In the genomic region with DNA sequence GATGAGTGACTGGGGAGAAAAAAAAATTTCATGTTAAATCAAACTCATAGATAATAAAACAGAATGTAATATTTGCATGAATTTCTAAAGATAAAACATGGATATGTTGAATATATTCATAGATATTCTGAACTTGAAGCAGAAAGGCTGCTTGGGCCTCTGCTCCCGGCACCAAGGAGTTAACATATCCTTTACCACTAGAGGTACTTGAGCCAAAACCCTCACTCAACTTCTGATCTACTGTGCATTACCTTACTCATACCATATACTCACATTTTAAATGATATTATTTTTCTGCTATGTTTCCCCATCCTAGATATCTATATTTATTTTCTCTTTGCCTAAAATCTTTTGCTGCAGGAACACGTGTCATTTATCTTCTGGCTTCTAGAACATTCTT, we compare ENCODE assay signal across 22 cellular contexts.
"Had no signal": no experiment of that assay in that cellular context is flagged by ENCODE, and none has a peak within 500 bp of the region (broad histone marks: within the 10 kb centered on the region; RNA-seq: fewer than 3 reads in every experiment).

No MANE protein-coding gene starts in this region.

- H3K4me1 ChIP-seq: right atrium auricular region had no signal

- H3K9me3 ChIP-seq: esophagus muscularis mucosa, lower lobe of right lung, right atrium auricular region, testis had no signal

- H3K4me2 ChIP-seq: hepatocyte had no signal

- H3K4me3 ChIP-seq: esophagus muscularis mucosa, hepatocyte, lower lobe of right lung, right atrium auricular region, skin epidermis, testis had no signal

- H3K4me1 Mint-ChIP-seq: activated naive CD4-positive, alpha-beta T cell treated with anti-CD3 and anti-CD28 coated beads, Interleukin-2, amount 10 ng/mL, durations not matched to agents 7 days and 5 days; nephron progenitor cell; WTC11 had no signal

- H3K36me3 ChIP-seq: lower lobe of right lung, right atrium auricular region had no signal

- H3K27me3 Mint-ChIP-seq: activated CD4-positive, alpha-beta memory T cell treated with anti-CD3 and anti-CD28 coated beads, Interleukin-2, amount 10 ng/mL, durations not matched to agents 7 days and 5 days; activated CD8-positive, alpha-beta memory T cell treated with anti-CD3 and anti-CD28 coated beads, Interleukin-2, amount 10 ng/mL, durations not matched to agents 7 days and 5 days; activated naive CD4-positive, alpha-beta T cell treated with anti-CD3 and anti-CD28 coated beads, Interleukin-2, amount 10 ng/mL, durations not matched to agents 7 days and 5 days; activated naive CD8-positive, alpha-beta T cell treated with anti-CD3 and anti-CD28 coated beads, Interleukin-2, amount 50 U/mL, for 24 hours; progenitor cell of endocrine pancreas; stimulated activated memory B cell treated with anti-CD40 and anti-IgM and Interleukin-4, amounts not matched to agents 10 μg/mL and 1 μg/mL and 100 μg/mL, for 72 hours; type B pancreatic cell had no signal

- H3K27me3 ChIP-seq: esophagus muscularis mucosa, hepatocyte, right atrium auricular region, testis had no signal

- H3K27ac ChIP-seq: esophagus muscularis mucosa, hepatocyte, lower lobe of right lung, right atrium auricular region, skin epidermis, testis had no signal

- ATAC-seq: activated CD8-positive, alpha-beta memory T cell treated with anti-CD3 and anti-CD28 coated beads, Interleukin-2, amount 10 ng/mL, durations not matched to agents 7 days and 5 days; left colon; stimulated activated memory B cell treated with anti-CD40 and anti-IgM and Interleukin-4, amounts not matched to agents 10 μg/mL and 1 μg/mL and 100 μg/mL, for 72 hours; WTC11 had no signal

- DNase-seq: activated CD4-positive, alpha-beta memory T cell treated with anti-CD3 and anti-CD28 coated beads, Interleukin-2, amount 10 ng/mL, durations not matched to agents 7 days and 5 days; activated CD4-positive, alpha-beta T cell treated with anti-CD3 and anti-CD28 coated beads for 48 hours; activated CD8-positive, alpha-beta memory T cell treated with anti-CD3 and anti-CD28 coated beads, Interleukin-2, amount 10 ng/mL, durations not matched to agents 7 days and 5 days; activated naive CD4-positive, alpha-beta T cell treated with anti-CD3 and anti-CD28 coated beads, Interleukin-2, amount 10 ng/mL, durations not matched to agents 7 days and 5 days; activated naive CD8-positive, alpha-beta T cell treated with anti-CD3 and anti-CD28 coated beads, Interleukin-2, amount 50 U/mL, for 24 hours; anterior cingulate cortex; cortex of kidney; effector CD4-positive, alpha-beta T cell; left colon; lower lobe of right lung; nephron progenitor cell; stimulated activated CD4-positive, alpha-beta T cell treated with anti-CD3 and anti-CD28 coated beads, Interleukin-4, amount 100 ng/mL, for 24 hours; testis had no signal

- H3K9me3 Mint-ChIP-seq: type B pancreatic cell had no signal

- H2AFZ ChIP-seq: hepatocyte had no signal

- H3K27ac Mint-ChIP-seq: activated CD4-positive, alpha-beta memory T cell treated with anti-CD3 and anti-CD28 coated beads, Interleukin-2, amount 10 ng/mL, durations not matched to agents 7 days and 5 days; activated CD8-positive, alpha-beta memory T cell treated with anti-CD3 and anti-CD28 coated beads, Interleukin-2, amount 10 ng/mL, durations not matched to agents 7 days and 5 days; activated naive CD4-positive, alpha-beta T cell treated with anti-CD3 and anti-CD28 coated beads, Interleukin-2, amount 10 ng/mL, durations not matched to agents 7 days and 5 days; nephron progenitor cell; stimulated activated memory B cell treated with anti-CD40 and anti-IgM and Interleukin-4, amounts not matched to agents 10 μg/mL and 1 μg/mL and 100 μg/mL, for 72 hours; T-helper 2 cell treated with Interferon-gamma antibody and Interleukin-4, amounts not matched to agents 5 μg/mL and 100 μg/mL, for 36 hours; type B pancreatic cell; WTC11 had no signal

- H3K4me3 Mint-ChIP-seq: activated CD4-positive, alpha-beta memory T cell treated with anti-CD3 and anti-CD28 coated beads, Interleukin-2, amount 10 ng/mL, durations not matched to agents 7 days and 5 days; activated CD8-positive, alpha-beta memory T cell treated with anti-CD3 and anti-CD28 coated beads, Interleukin-2, amount 10 ng/mL, durations not matched to agents 7 days and 5 days; activated naive CD4-positive, alpha-beta T cell treated with anti-CD3 and anti-CD28 coated beads, Interleukin-2, amount 10 ng/mL, durations not matched to agents 7 days and 5 days; activated naive CD8-positive, alpha-beta T cell treated with anti-CD3 and anti-CD28 coated beads, Interleukin-2, amount 50 U/mL, for 24 hours; nephron progenitor cell; stimulated activated memory B cell treated with anti-CD40 and anti-IgM and Interleukin-4, amounts not matched to agents 10 μg/mL and 1 μg/mL and 100 μg/mL, for 72 hours; T-helper 2 cell treated with Interferon-gamma antibody and Interleukin-4, amounts not matched to agents 5 μg/mL and 100 μg/mL, for 36 hours; type B pancreatic cell; WTC11 had no signal
